In genomic region chr4:336099-336892, GRCh38 we compare ENCODE assay signal across 8 cellular contexts. TPM values are rescaled to one million over a fixed set of nuclear protein-coding genes. Genes with fewer than 3 reads are reported as not detected.
A peak's percentile ranks its signal among the peaks of the same experiment; 100 is the strongest.
DNase-seq lines count a peak whose midpoint lies in the region; ATAC-seq and TF ChIP-seq lines count a peak whose summit lies in the region.

No MANE protein-coding gene starts in this region.

- no peak for DNase-seq in activated T-cell treated with anti-CD3 and anti-CD28 coated beads, Interleukin-2, amount 50 U/mL, for 4 hours
- DNase-seq in activated T-cell treated with anti-CD3 and anti-CD28 coated beads for 4 hours (no peak), WERI-Rb-1 (peak; percentile 39), esophagus squamous epithelium (lab: John Stamatoyannopoulos, UW) (no peak), COLO829 (ENCODE audit: low spot score) (no peak)
- no peak for DNase-seq in activated CD4-positive, CD25-positive, alpha-beta regulatory T cell (lab: John Stamatoyannopoulos, UW)

- TF ChIP-seq CTCF in WERI-Rb-1 (IDR thresholded peaks at IDR 0.05; ENCODE audit: low read depth, low read length): no peak
- no peak for TF ChIP-seq CTCF in esophagus squamous epithelium (IDR thresholded peaks at IDR 0.05)
- no peak for TF ChIP-seq CTCF in nephron (IDR thresholded peaks at IDR 0.05; ENCODE audit: unreplicated experiment in 3 of 3)

- intact Hi-C loops in esophagus squamous epithelium (cut with DNase I): no loop called here

- peak overlapping the region; percentile 100 for H3K4me3 Mint-ChIP-seq in activated T-cell treated with anti-CD3 and anti-CD28 coated beads, Interleukin-2, amount 50 U/mL, for 4 hours
- H3K4me3 Mint-ChIP-seq in nephron: peak overlapping the region; percentile 60 to 99 (median 70)

- H3K36me3 Mint-ChIP-seq in activated T-cell treated with anti-CD3 and anti-CD28 coated beads, Interleukin-2, amount 50 U/mL, for 4 hours (ENCODE audit: insufficient read depth): peaks cover 27% of the 10 kb centered on the region
- H3K36me3 Mint-ChIP-seq in nephron (ENCODE audit: low read depth): peaks cover 45% of the 10 kb centered on the region

- H3K27me3 ChIP-seq in WERI-Rb-1 (ENCODE audit: insufficient read depth, low read depth, severe bottlenecking): no peaks in the 10 kb centered on the region
- no peaks in the 10 kb centered on the region for H3K27me3 ChIP-seq in esophagus squamous epithelium

- H3K4me1 Mint-ChIP-seq in activated T-cell treated with anti-CD3 and anti-CD28 coated beads, Interleukin-2, amount 50 U/mL, for 4 hours (ENCODE audit: low read depth): peaks cover 36% of the 10 kb centered on the region
- peaks cover 13% of the 10 kb centered on the region for H3K4me1 Mint-ChIP-seq in nephron

- peaks cover 26% of the 10 kb centered on the region for H3K36me3 ChIP-seq in WERI-Rb-1
- H3K36me3 ChIP-seq in esophagus squamous epithelium: peaks cover 0 to 14% (median 0%) of the 10 kb centered on the region in 3 donors

- H3K27ac Mint-ChIP-seq in nephron: peak overlapping the region; percentile 45 to 99 (median 88)

- H3K4me1 ChIP-seq in esophagus squamous epithelium: peaks cover 0 to 36% (median 10%) of the 10 kb centered on the region in 3 donors

- no peak for ATAC-seq in activated T-cell treated with anti-CD3 and anti-CD28 coated beads, Interleukin-2, amount 50 U/mL, for 4 hours
- ATAC-seq in HG02852 (IDR thresholded peaks at IDR 0.05; ENCODE audit: unreplicated experiment): no peak

- no peaks in the 10 kb centered on the region for H3K27me3 Mint-ChIP-seq in activated T-cell treated with anti-CD3 and anti-CD28 coated beads, Interleukin-2, amount 50 U/mL, for 4 hours (ENCODE audit: low read depth)
- peaks cover 4% of the 10 kb centered on the region for H3K27me3 Mint-ChIP-seq in nephron (ENCODE audit: low read depth)

- H3K9me3 Mint-ChIP-seq in activated T-cell treated with anti-CD3 and anti-CD28 coated beads, Interleukin-2, amount 50 U/mL, for 4 hours: peaks cover 24% of the 10 kb centered on the region
- peaks cover 33% of the 10 kb centered on the region for H3K9me3 Mint-ChIP-seq in nephron

- TF ChIP-seq POLR2A in esophagus squamous epithelium (IDR thresholded peaks at IDR 0.05): no peak

- H3K27ac ChIP-seq in WERI-Rb-1 (peak overlapping the region; percentile 93), esophagus squamous epithelium (peak overlapping the region; percentile 86 to 98 (median 94))

- WGBS in esophagus squamous epithelium, 2 donors: 32 to 52% methylated on average over 6 to 7 of the region's 71 CpGs

- H3K9me3 ChIP-seq in WERI-Rb-1 (ENCODE audit: severe bottlenecking) (peaks cover 11% of the 10 kb centered on the region), esophagus squamous epithelium (peaks cover 0 to 12% (median 5%) of the 10 kb centered on the region in 3 donors)

- H3K4me3 ChIP-seq in WERI-Rb-1 (ENCODE audit: low read depth, low read length) (peak overlapping the region; percentile 88), esophagus squamous epithelium (peak overlapping the region; percentile 70 to 98 (median 94))

RNA-seq across cellular contexts. Expression of gene ZNF141, which starts 1.3 kb away (rescaled TPM):
- total RNA-seq in activated T-cell treated with anti-CD3 and anti-CD28 coated beads, Interleukin-2, amount 50 U/mL, for 4 hours: 10 to 100 TPM; 16.8 to 21.7 (median 19.4) TPM
- 10 to 100 TPM in 1 of 4 donors, 1 to 10 TPM in 3; 5.9 to 24.4 (median 7.3) TPM for total RNA-seq in esophagus squamous epithelium

RNA-seq across cellular contexts. Expression of gene ZNF732, which starts 31.0 kb away (rescaled TPM):
- total RNA-seq in activated T-cell treated with anti-CD3 and anti-CD28 coated beads, Interleukin-2, amount 50 U/mL, for 4 hours: not detected
- total RNA-seq in esophagus squamous epithelium: 1 to 10 TPM; 1.4 to 2.3 (median 1.7) TPM
